In the genomic region with DNA sequence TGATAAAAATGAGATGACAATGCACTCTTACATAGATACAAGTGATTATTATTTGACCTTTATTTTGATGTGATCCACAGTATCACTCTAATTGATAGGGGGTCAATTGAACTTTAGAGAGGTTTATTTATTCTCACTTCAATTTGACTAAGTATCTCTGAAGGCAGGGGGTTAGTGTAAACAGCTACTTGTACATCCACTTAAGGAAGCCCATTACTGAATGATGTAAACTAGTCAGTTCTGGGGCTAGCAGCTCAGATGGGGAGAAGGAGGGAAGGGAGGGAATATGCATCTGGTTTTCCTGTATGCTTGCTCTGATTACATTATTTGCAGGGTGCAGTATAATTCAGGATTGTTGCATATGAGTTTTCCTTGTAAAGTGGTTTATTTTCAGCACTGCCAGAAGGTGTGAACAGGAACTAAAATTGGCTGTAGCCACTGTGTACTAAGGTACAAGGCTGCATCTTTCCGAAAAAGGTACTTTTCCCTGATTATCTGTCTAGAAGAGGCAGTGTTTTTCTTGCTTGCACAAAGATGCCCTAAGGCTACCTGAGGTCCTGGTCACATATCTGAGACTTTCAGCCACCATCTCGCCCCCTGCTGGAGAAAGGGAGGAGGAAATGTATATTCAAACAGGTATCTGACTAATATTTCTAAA, we compare ENCODE assay signal across 8 cellular contexts. TPM values are rescaled to one million over a fixed set of nuclear protein-coding genes. Genes with fewer than 3 reads are reported as not detected.
DNase-seq lines count a peak whose midpoint lies in the region; ATAC-seq and TF ChIP-seq lines count a peak whose summit lies in the region.

No MANE protein-coding gene starts in this region.

- DNase-seq in D341Med (ENCODE audit: low spot score) (peak; percentile 52), HCEC 1CT (peak; percentile 33), SJSA1 (ENCODE audit: low read depth in 1 of 2, low spot score in 2 of 2) (peak; percentile 46 to 60), ascending aorta (ENCODE audit: low spot score in 2 of 2) (no peak), kidney epithelial cell (ENCODE audit: low read depth) (no peak), NCI-H128 (lab: John Stamatoyannopoulos, UW; ENCODE audit: unreplicated experiment) (no peak)
- peak; percentile 1 for DNase-seq in stimulated activated CD8-positive, alpha-beta memory T cell treated with anti-CD3 and anti-CD28 coated beads, Interleukin-15, amount 100 ng/mL, for 24 hours (ENCODE audit: low read depth)

- intact Hi-C loops in ascending aorta (cut with DNase I) = no loop called here

- ATAC-seq in GM21360 (IDR thresholded peaks at IDR 0.05; ENCODE audit: unreplicated experiment) = no peak

- TF ChIP-seq CTCF in ascending aorta (IDR thresholded peaks at IDR 0.05) (peak; percentile 21 to 57 (median 24)), kidney epithelial cell (IDR thresholded peaks at IDR 0.05; ENCODE audit: insufficient read depth, low read length, poor library complexity, severe bottlenecking) (peak; percentile 62)

- no peak overlapping the region for H3K4me3 ChIP-seq in SJSA1
- no peak overlapping the region for H3K4me3 ChIP-seq in ascending aorta
- no peak overlapping the region for H3K4me3 ChIP-seq in kidney epithelial cell (ENCODE audit: low read depth, low read length)

- H3K9me3 ChIP-seq in SJSA1 (replicated peaks) = no peaks in the 10 kb centered on the region
- no peaks in the 10 kb centered on the region for H3K9me3 ChIP-seq in ascending aorta

- no peak overlapping the region for H3K27ac ChIP-seq in SJSA1
- no peak overlapping the region for H3K27ac ChIP-seq in ascending aorta

- H3K36me3 ChIP-seq in SJSA1 = peaks cover 9% of the 10 kb centered on the region
- no peaks in the 10 kb centered on the region for H3K36me3 ChIP-seq in ascending aorta
- H3K36me3 ChIP-seq in kidney epithelial cell (ENCODE audit: control insufficient read depth, insufficient read depth, low read length) = no peaks in the 10 kb centered on the region

- peaks cover 4% of the 10 kb centered on the region; the same call in 1 of the 2 replicates for H3K4me1 ChIP-seq in SJSA1 (replicated peaks)
- H3K4me1 ChIP-seq in ascending aorta = peaks cover 5 to 17% of the 10 kb centered on the region in 2 donors

- H3K27me3 ChIP-seq in SJSA1 (replicated peaks) = no peaks in the 10 kb centered on the region
- no peaks in the 10 kb centered on the region for H3K27me3 ChIP-seq in ascending aorta
- no peaks in the 10 kb centered on the region for H3K27me3 ChIP-seq in kidney epithelial cell (ENCODE audit: control insufficient read depth, insufficient read depth, low read length)

RNA-seq across cellular contexts. Expression of a gene that starts 51.2 kb away (rescaled TPM):
- 55.3 and 57.3 TPM in 2 replicates for total RNA-seq in SJSA1 (2014; rRNA removed; shearing (Covaris generic))
- total RNA-seq in ascending aorta = 28.2 TPM
- total RNA-seq in kidney epithelial cell = 67.3 and 77.4 TPM in 2 replicates

RNA-seq across cellular contexts. Expression of a gene that starts 51.3 kb away (rescaled TPM):
- total RNA-seq in SJSA1 (2014; rRNA removed; shearing (Covaris generic)) = 9.8 and 11.7 TPM in 2 replicates
- total RNA-seq in ascending aorta (0.85 TPM), kidney epithelial cell (10.5 and 11.7 TPM in 2 replicates)

Comparison
In these comparisons a context has a peak if more than half of its experiments do, and no peak if none do; other contexts are left out.
1. DNase-seq: peak in D341Med (single experiment), HCEC 1CT (single experiment), SJSA1 (2 of 2) and stimulated activated CD8-positive, alpha-beta memory T cell treated with anti-CD3 and anti-CD28 coated beads, Interleukin-15, amount 100 ng/mL, for 24 hours (single experiment); none in ascending aorta (0 of 2), kidney epithelial cell (single experiment) and NCI-H128 (single experiment).